In genomic region chr15:60573936-60574335, GRCh38 we compare ENCODE assay signal across 9 cellular contexts.
DNase-seq lines count a peak whose midpoint lies in the region; ATAC-seq and TF ChIP-seq lines count a peak whose summit lies in the region.
"Had no signal": no experiment of that assay in that cellular context is flagged by ENCODE, and none has a peak within 500 bp of the region (broad histone marks: within the 10 kb centered on the region; RNA-seq: fewer than 3 reads in every experiment).

No MANE protein-coding gene starts in this region.

- DNase-seq in T-helper 1 cell (peak; percentile 16 to 55 (median 42)), immature natural killer cell (peak in 1 of 3 donors; percentile 44), stomach (no peak), progenitor cell of endocrine pancreas (ENCODE audit: low spot score, unreplicated experiment) (no peak), NCI-H2081 (lab: John Stamatoyannopoulos, UW) (no peak), left ventricle myocardium superior (no peak)
- DNase-seq: testis had no signal

- intact Hi-C loops in stomach (cut with DNase I; ENCODE audit: low total_unique reads), result no loop called here
- intact Hi-C loops in left ventricle myocardium superior (cut with micrococcal nuclease), result no loop called here

- no peak for TF ChIP-seq EP300 in stomach (IDR thresholded peaks at IDR 0.05)

- peaks cover 0 to 13% (median 4%) of the 10 kb centered on the region in 3 donors for H3K27me3 Mint-ChIP-seq in immature natural killer cell (ENCODE audit: low read depth in 3 of 3)
- H3K27me3 Mint-ChIP-seq in progenitor cell of endocrine pancreas, result peaks cover 2% of the 10 kb centered on the region

- H3K27me3 ChIP-seq in stomach, result no peaks in the 10 kb centered on the region
- H3K27me3 ChIP-seq: testis had no signal

- H3K4me3 Mint-ChIP-seq in immature natural killer cell (peak overlapping the region; percentile 63 to 86 (median 73)), progenitor cell of endocrine pancreas (ENCODE audit: low read depth) (no peak overlapping the region)

- H3K27ac Mint-ChIP-seq in immature natural killer cell, result peak overlapping the region; percentile 77 to 96 (median 92)
- no peak overlapping the region for H3K27ac Mint-ChIP-seq in progenitor cell of endocrine pancreas

- no peak overlapping the region for H3K4me3 ChIP-seq in stomach
- H3K4me3 ChIP-seq: testis had no signal

- H3K27ac ChIP-seq in stomach, result no peak overlapping the region

- peak; percentile 57 for ATAC-seq in GM21786 (IDR thresholded peaks at IDR 0.05; ENCODE audit: unreplicated experiment)
- no peak for ATAC-seq in left ventricle myocardium superior

- TF ChIP-seq CTCF in stomach (IDR thresholded peaks at IDR 0.05) (no peak), progenitor cell of endocrine pancreas (IDR thresholded peaks at IDR 0.05; ENCODE audit: unreplicated experiment) (no peak)

- H3K9me3 ChIP-seq in stomach, result no peaks in the 10 kb centered on the region
- H3K9me3 ChIP-seq: testis had no signal

- H3K36me3 Mint-ChIP-seq in immature natural killer cell (peaks cover 3 to 8% (median 4%) of the 10 kb centered on the region in 3 donors), progenitor cell of endocrine pancreas (ENCODE audit: insufficient read depth) (no peaks in the 10 kb centered on the region)

- peaks cover 96 to 99% of the 10 kb centered on the region in 2 donors for H3K4me1 Mint-ChIP-seq in immature natural killer cell
- H3K4me1 Mint-ChIP-seq in progenitor cell of endocrine pancreas (ENCODE audit: low read depth), result peaks cover 27% of the 10 kb centered on the region

- WGBS in stomach, 5 donors, result 87 to 93% (median 92%) methylated on average over 6 of the region's 6 CpGs

- peaks cover 0 to 51% (median 29%) of the 10 kb centered on the region in 4 donors for H3K4me1 ChIP-seq in stomach

- no peaks in the 10 kb centered on the region for H3K36me3 ChIP-seq in stomach

- no peaks in the 10 kb centered on the region for H3K9me3 Mint-ChIP-seq in immature natural killer cell
- H3K9me3 Mint-ChIP-seq in progenitor cell of endocrine pancreas (ENCODE audit: low read depth), result no peaks in the 10 kb centered on the region

- TF ChIP-seq POLR2A in GM18526 (IDR thresholded peaks at IDR 0.05; ENCODE audit: extremely low read depth, insufficient read length), result peak; percentile 13
- TF ChIP-seq POLR2A in stomach (IDR thresholded peaks at IDR 0.05), result no peak

Comparison
In these comparisons a context has a peak if more than half of its experiments do, and no peak if none do; other contexts are left out.
1. DNase-seq: peak in T-helper 1 cell (5 of 5); none in stomach (single experiment), progenitor cell of endocrine pancreas (single experiment), NCI-H2081 (0 of 2) and left ventricle myocardium superior (single experiment).